Comparison of ENCODE assay signal across 23 cellular contexts in the genomic region with DNA sequence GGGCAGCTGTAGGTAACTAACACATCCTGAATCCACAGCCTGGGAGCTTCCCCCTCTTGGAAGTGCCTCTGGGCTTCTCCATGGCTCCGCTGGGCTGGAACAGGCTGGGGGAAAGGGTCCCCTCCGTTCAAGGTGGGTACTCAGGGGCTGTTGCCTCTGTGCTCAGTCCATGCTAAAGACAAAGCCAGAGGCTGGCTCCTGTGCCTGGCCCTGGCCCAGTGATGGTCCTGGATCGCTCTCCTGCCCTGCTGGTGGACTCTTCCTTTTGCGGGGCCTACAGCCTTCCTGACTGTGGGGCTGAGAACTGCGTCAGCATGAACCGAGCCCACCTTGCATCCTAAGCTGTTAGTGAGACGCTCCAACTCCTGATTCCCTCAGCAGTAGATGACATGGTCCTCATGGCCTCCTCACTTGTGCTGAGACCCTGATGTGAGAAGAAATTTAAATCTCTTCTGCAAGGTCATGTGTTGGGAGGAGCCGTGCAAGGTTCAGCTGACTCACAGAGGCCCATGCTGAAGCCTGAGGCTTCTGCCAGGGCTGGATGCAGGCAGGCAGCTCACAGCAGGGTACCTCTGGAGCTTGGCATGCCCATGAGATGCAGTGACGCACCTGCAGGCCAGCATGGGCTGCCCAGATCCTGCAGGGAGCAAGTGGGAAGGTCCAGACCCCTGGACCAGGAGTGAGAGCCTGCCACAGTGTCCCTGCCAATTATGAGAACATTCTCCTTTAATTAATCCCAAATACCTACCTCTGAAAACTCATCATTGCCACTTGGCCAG.
DNase-seq lines count a peak whose midpoint lies in the region; ATAC-seq and TF ChIP-seq lines count a peak whose summit lies in the region.
"Had no signal": no experiment of that assay in that cellular context is flagged by ENCODE, and none has a peak within 500 bp of the region (broad histone marks: within the 10 kb centered on the region; RNA-seq: fewer than 3 reads in every experiment).

No MANE protein-coding gene starts in this region.

- no peak for TF ChIP-seq CTCF in right atrium auricular region (IDR thresholded peaks at IDR 0.05)

- H3K4me1 ChIP-seq in right atrium auricular region = no peaks in the 10 kb centered on the region
- H3K4me1 ChIP-seq: Peyer's patch had no signal

- H3K27me3 ChIP-seq in right atrium auricular region = no peaks in the 10 kb centered on the region
- H3K27me3 ChIP-seq: Peyer's patch had no signal

- no peaks in the 10 kb centered on the region for H3K9me3 ChIP-seq in right atrium auricular region
- H3K9me3 ChIP-seq: BLaER1 treated with 17β-estradiol and CSF1 and Interleukin-3, amounts not matched to agents 10 nM and 100 nM; Peyer's patch had no signal

- H3K4me1 Mint-ChIP-seq in activated T-cell treated with anti-CD3 and anti-CD28 coated beads, Interleukin-2, amount 50 U/mL, for 24 hours (ENCODE audit: low read depth) = peaks cover 4% of the 10 kb centered on the region

- H3K4me3 ChIP-seq in right atrium auricular region = no peak overlapping the region
- H3K4me3 ChIP-seq: BLaER1 treated with 17β-estradiol and CSF1 and Interleukin-3, amounts not matched to agents 10 nM and 100 nM; GM12878; Peyer's patch; SK-N-MC had no signal

- H3K36me3 ChIP-seq in right atrium auricular region = no peaks in the 10 kb centered on the region
- H3K36me3 ChIP-seq: BLaER1 treated with 17β-estradiol and CSF1 and Interleukin-3, amounts not matched to agents 10 nM and 100 nM; Peyer's patch had no signal

- no peak for ATAC-seq in Right ventricle myocardium inferior
- ATAC-seq in HG03520 (IDR thresholded peaks at IDR 0.05; ENCODE audit: unreplicated experiment) = no peak
- ATAC-seq: GM12878 had no signal

- intact Hi-C loops in Right ventricle myocardium inferior (cut with DNase I) = no loop called here
- intact Hi-C loops in posterior vena cava (cut with DNase I) = no loop called here

- no peak overlapping the region for H3K27ac Mint-ChIP-seq in activated T-cell treated with anti-CD3 and anti-CD28 coated beads, Interleukin-2, amount 50 U/mL, for 24 hours
- H3K27ac Mint-ChIP-seq: CD4-positive, alpha-beta T cell had no signal

- no peak overlapping the region for H3K4me3 Mint-ChIP-seq in activated T-cell treated with anti-CD3 and anti-CD28 coated beads, Interleukin-2, amount 50 U/mL, for 24 hours
- H3K4me3 Mint-ChIP-seq: CD4-positive, alpha-beta T cell had no signal

- H3K36me3 Mint-ChIP-seq in activated T-cell treated with anti-CD3 and anti-CD28 coated beads, Interleukin-2, amount 50 U/mL, for 24 hours (ENCODE audit: low read depth) = no peaks in the 10 kb centered on the region

- H3K27ac ChIP-seq in right atrium auricular region = no peak overlapping the region
- H3K27ac ChIP-seq: BLaER1 treated with 17β-estradiol and CSF1 and Interleukin-3, amounts not matched to agents 10 nM and 100 nM; Peyer's patch; SK-N-MC had no signal

- no peaks in the 10 kb centered on the region for H3K9me3 Mint-ChIP-seq in activated T-cell treated with anti-CD3 and anti-CD28 coated beads, Interleukin-2, amount 50 U/mL, for 24 hours
- H3K9me3 Mint-ChIP-seq: CD4-positive, alpha-beta T cell had no signal

- peaks cover 34% of the 10 kb centered on the region for H3K27me3 Mint-ChIP-seq in activated T-cell treated with anti-CD3 and anti-CD28 coated beads, Interleukin-2, amount 50 U/mL, for 24 hours

- DNase-seq in right atrium auricular region (ENCODE audit: low spot score) (peak; percentile 46), Right ventricle myocardium inferior (ENCODE audit: missing footprints) (no peak), cerebellar cortex (ENCODE audit: low spot score) (peak; percentile 68), islet precursor cell (peak; percentile 38), posterior vena cava (ENCODE audit: low spot score) (no peak)
- DNase-seq in central memory CD4-positive, alpha-beta T cell = no peak
- no peak for DNase-seq in activated T-cell treated with anti-CD3 and anti-CD28 coated beads, Interleukin-2, amount 50 U/mL, for 24 hours
- DNase-seq: AML-193; CD4-positive, alpha-beta T cell; GDM1; KBM-7; NCI-H1105 treated with DMSO at 0.1 percent for 48 hours; NCI-H146; NCI-H1930; NCI-H2107; NCI-H526 treated with DMSO at 0.1 percent for 48 hours; OCI-M1; Peyer's patch; SIG-M5 had no signal

Comparison
In these comparisons a context has a peak if more than half of its experiments do, and no peak if none do; other contexts are left out.
1. DNase-seq: peak in right atrium auricular region (single experiment), cerebellar cortex (single experiment) and islet precursor cell (single experiment); none in Right ventricle myocardium inferior (single experiment), central memory CD4-positive, alpha-beta T cell (single experiment), posterior vena cava (single experiment) and activated T-cell treated with anti-CD3 and anti-CD28 coated beads, Interleukin-2, amount 50 U/mL, for 24 hours (single experiment).